ENCODE assay signal across 28 cellular contexts in the genomic region with DNA sequence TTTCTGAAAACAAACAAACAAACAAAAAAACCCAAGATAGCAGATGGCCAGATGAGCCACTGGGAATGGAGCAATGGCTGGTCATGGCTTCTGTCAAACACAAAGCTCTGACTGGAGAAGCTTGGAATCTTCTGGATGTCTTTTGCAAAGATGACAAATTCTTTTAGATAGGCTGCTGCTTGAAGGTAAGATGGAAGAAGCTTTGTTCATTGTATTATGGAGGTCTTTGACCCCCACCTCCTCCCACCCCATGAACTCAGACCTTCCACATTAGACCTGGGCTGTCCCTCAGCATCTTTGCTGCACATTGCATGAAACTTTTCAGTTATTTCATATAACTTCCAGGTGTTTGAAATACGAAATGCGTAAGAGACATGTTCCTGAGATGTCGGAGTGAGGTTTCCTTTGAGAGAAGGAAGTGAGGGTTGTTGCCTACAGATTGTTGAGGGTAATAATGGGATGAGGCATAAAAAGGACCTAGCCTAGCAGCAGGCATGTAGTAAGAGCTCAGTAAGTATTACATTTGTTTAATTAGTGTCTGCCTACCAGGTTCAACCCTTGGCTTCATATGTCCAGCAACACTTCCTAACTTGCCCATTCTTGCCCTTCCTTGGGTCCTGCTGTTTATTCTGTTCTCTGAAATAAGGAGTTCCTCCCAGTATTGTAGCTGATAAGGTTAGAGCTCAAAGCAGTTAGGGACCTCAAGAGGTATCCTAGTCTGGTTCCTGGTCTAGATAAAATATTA. TPM values are rescaled to one million over a fixed set of nuclear protein-coding genes. Genes with fewer than 3 reads are reported as not detected.
DNase-seq lines count a peak whose midpoint lies in the region; ATAC-seq and TF ChIP-seq lines count a peak whose summit lies in the region.
"Had no signal": no experiment of that assay in that cellular context is flagged by ENCODE, and none has a peak within 500 bp of the region (broad histone marks: within the 10 kb centered on the region; RNA-seq: fewer than 3 reads in every experiment).

No MANE protein-coding gene starts in this region.

- peaks cover 7% of the 10 kb centered on the region for H3K27me3 Mint-ChIP-seq in activated naive CD4-positive, alpha-beta T cell treated with anti-CD3 and anti-CD28 coated beads, Interleukin-2, amount 10 ng/mL, durations not matched to agents 7 days and 5 days
- no peaks in the 10 kb centered on the region for H3K27me3 Mint-ChIP-seq in CD8-positive, alpha-beta memory T cell
- H3K27me3 Mint-ChIP-seq in osteocyte (ENCODE audit: unreplicated experiment), result no peaks in the 10 kb centered on the region
- H3K27me3 Mint-ChIP-seq: activated CD8-positive, alpha-beta memory T cell treated with anti-CD3 and anti-CD28 coated beads, Interleukin-2, amount 10 ng/mL, durations not matched to agents 7 days and 5 days had no signal

- POLR2A ChIA-PET in CD8-positive, alpha-beta memory T cell (lab: Charles Lee), result interaction anchor here (0.7 kb wide), 1 partner anchor 14 kb away, joined by 3 read pairs; no protein-coding TSS in a partner anchor

- no peaks in the 10 kb centered on the region for H3K9me3 Mint-ChIP-seq in activated naive CD4-positive, alpha-beta T cell treated with anti-CD3 and anti-CD28 coated beads, Interleukin-2, amount 10 ng/mL, durations not matched to agents 7 days and 5 days
- H3K9me3 Mint-ChIP-seq in CD8-positive, alpha-beta memory T cell, result no peaks in the 10 kb centered on the region
- no peaks in the 10 kb centered on the region for H3K9me3 Mint-ChIP-seq in osteocyte (ENCODE audit: unreplicated experiment)
- H3K9me3 Mint-ChIP-seq: neural crest cell; stimulated activated naive B cell treated with anti-CD40 and anti-IgM and Interleukin-4, amounts not matched to agents 10 μg/mL and 1 μg/mL and 100 μg/mL, for 72 hours had no signal

- no peak overlapping the region for H3K27ac ChIP-seq in CD8-positive, alpha-beta memory T cell (ENCODE audit: low read depth, low read length)
- H3K27ac ChIP-seq: hepatocyte, lower lobe of right lung, parathyroid adenoma, skin epidermis, WERI-Rb-1 had no signal

- peaks cover 44% of the 10 kb centered on the region for H3K4me1 Mint-ChIP-seq in activated naive CD4-positive, alpha-beta T cell treated with anti-CD3 and anti-CD28 coated beads, Interleukin-2, amount 10 ng/mL, durations not matched to agents 7 days and 5 days
- peaks cover 14 to 50% (median 39%) of the 10 kb centered on the region in 3 donors for H3K4me1 Mint-ChIP-seq in CD8-positive, alpha-beta memory T cell
- peaks cover 46% of the 10 kb centered on the region for H3K4me1 Mint-ChIP-seq in osteocyte (ENCODE audit: unreplicated experiment)

- no peak for TF ChIP-seq CTCF in epithelial cell of esophagus (IDR thresholded peaks at IDR 0.05; ENCODE audit: insufficient read depth, low read depth, low read length, missing control alignments)
- TF ChIP-seq CTCF in osteocyte (IDR thresholded peaks at IDR 0.05), result no peak

- CTCF ChIA-PET in activated naive CD4-positive, alpha-beta T cell treated with anti-CD3 and anti-CD28 coated beads, Interleukin-2, amount 10 ng/mL, durations not matched to agents 7 days and 5 days (lab: Charles Lee), result interaction anchor here (0.7 kb wide), 1 partner anchor 33 kb away, joined by 3 read pairs; no protein-coding TSS in a partner anchor
- CTCF ChIA-PET in CD8-positive, alpha-beta memory T cell (lab: Charles Lee), result interaction anchor here (1.0 to 1.9 kb wide), 4 partner anchors 27 to 117 kb away, joined by 3 to 5 read pairs (median 3); no protein-coding TSS in a partner anchor

- peaks cover 7% of the 10 kb centered on the region for H3K36me3 Mint-ChIP-seq in activated naive CD4-positive, alpha-beta T cell treated with anti-CD3 and anti-CD28 coated beads, Interleukin-2, amount 10 ng/mL, durations not matched to agents 7 days and 5 days
- peaks cover 0 to 2% (median 0%) of the 10 kb centered on the region in 3 donors for H3K36me3 Mint-ChIP-seq in CD8-positive, alpha-beta memory T cell
- H3K36me3 Mint-ChIP-seq in osteocyte (ENCODE audit: unreplicated experiment), result no peaks in the 10 kb centered on the region
- H3K36me3 Mint-ChIP-seq: stimulated activated naive B cell treated with anti-CD40 and anti-IgM and Interleukin-4, amounts not matched to agents 10 μg/mL and 1 μg/mL and 100 μg/mL, for 72 hours had no signal

- DNase-seq in activated naive CD4-positive, alpha-beta T cell treated with anti-CD3 and anti-CD28 coated beads, Interleukin-2, amount 10 ng/mL, durations not matched to agents 7 days and 5 days, result no peak
- DNase-seq in activated naive CD4-positive, alpha-beta T cell (lab: John Stamatoyannopoulos, UW), result no peak
- no peak for DNase-seq in CD8-positive, alpha-beta memory T cell
- DNase-seq in epithelial cell of esophagus (ENCODE audit: low read depth) (peak; percentile 81), osteocyte (ENCODE audit: extremely low spot score, unreplicated experiment) (no peak), NCI-H128 (lab: John Stamatoyannopoulos, UW; ENCODE audit: unreplicated experiment) (no peak)
- DNase-seq: activated CD4-positive, alpha-beta T cell treated with anti-CD3 and anti-CD28 coated beads, Interleukin-2, amount 50 U/mL, for 1 hour; activated CD8-positive, alpha-beta memory T cell treated with anti-CD3 and anti-CD28 coated beads, Interleukin-2, amount 10 ng/mL, durations not matched to agents 7 days and 5 days; activated T-cell treated with anti-CD3 and anti-CD28 coated beads, Interleukin-2, amount 50 U/mL, for 48 hours; amygdala; Caco-2; Karpas-422; lower lobe of right lung; mucosa of descending colon; NCI-H1436; NCI-H2081; NCI-H226; NCI-H526 treated with DMSO at 0.1 percent for 48 hours; Peyer's patch; stimulated activated naive B cell treated with anti-CD40 and anti-IgM and Interleukin-4, amounts not matched to agents 10 μg/mL and 1 μg/mL and 100 μg/mL, for 72 hours; SW 1271; T-helper 9 cell; WERI-Rb-1 had no signal

- no peaks in the 10 kb centered on the region for H3K9me3 ChIP-seq in CD8-positive, alpha-beta memory T cell (ENCODE audit: low read length)
- H3K9me3 ChIP-seq: Caco-2, lower lobe of right lung, mucosa of descending colon, Peyer's patch had no signal

- H3K4me3 Mint-ChIP-seq in activated naive CD4-positive, alpha-beta T cell treated with anti-CD3 and anti-CD28 coated beads, Interleukin-2, amount 10 ng/mL, durations not matched to agents 7 days and 5 days, result no peak overlapping the region
- H3K4me3 Mint-ChIP-seq in CD8-positive, alpha-beta memory T cell, result peak overlapping the region in 1 of 7 donors; percentile 9
- H3K4me3 Mint-ChIP-seq in osteocyte (ENCODE audit: unreplicated experiment), result no peak overlapping the region
- H3K4me3 Mint-ChIP-seq: activated CD8-positive, alpha-beta memory T cell treated with anti-CD3 and anti-CD28 coated beads, Interleukin-2, amount 10 ng/mL, durations not matched to agents 7 days and 5 days; neural crest cell; stimulated activated naive B cell treated with anti-CD40 and anti-IgM and Interleukin-4, amounts not matched to agents 10 μg/mL and 1 μg/mL and 100 μg/mL, for 72 hours had no signal

- H3K27ac Mint-ChIP-seq in activated naive CD4-positive, alpha-beta T cell treated with anti-CD3 and anti-CD28 coated beads, Interleukin-2, amount 10 ng/mL, durations not matched to agents 7 days and 5 days, result peak overlapping the region; percentile 20
- peak overlapping the region in 5 of 8 donors; percentile 26 to 84 (median 47) for H3K27ac Mint-ChIP-seq in CD8-positive, alpha-beta memory T cell
- peak overlapping the region; percentile 57 for H3K27ac Mint-ChIP-seq in osteocyte (ENCODE audit: unreplicated experiment)
- H3K27ac Mint-ChIP-seq: activated CD8-positive, alpha-beta memory T cell treated with anti-CD3 and anti-CD28 coated beads, Interleukin-2, amount 10 ng/mL, durations not matched to agents 7 days and 5 days; stimulated activated naive B cell treated with anti-CD40 and anti-IgM and Interleukin-4, amounts not matched to agents 10 μg/mL and 1 μg/mL and 100 μg/mL, for 72 hours had no signal

- no peaks in the 10 kb centered on the region for H3K36me3 ChIP-seq in CD8-positive, alpha-beta memory T cell (ENCODE audit: insufficient read depth, low read length)
- H3K36me3 ChIP-seq: lower lobe of right lung, Peyer's patch, WERI-Rb-1 had no signal

- H3K4me1 ChIP-seq in CD8-positive, alpha-beta memory T cell (ENCODE audit: insufficient read depth, low read length), result peaks cover 44% of the 10 kb centered on the region
- H3K4me1 ChIP-seq: Caco-2 had no signal

- no peaks in the 10 kb centered on the region for H3K27me3 ChIP-seq in CD8-positive, alpha-beta memory T cell (ENCODE audit: insufficient read depth, low read length, poor library complexity, severe bottlenecking)
- H3K27me3 ChIP-seq: hepatocyte, Peyer's patch had no signal

- no peak overlapping the region for H3K4me3 ChIP-seq in CD8-positive, alpha-beta memory T cell (ENCODE audit: low read length)
- H3K4me3 ChIP-seq in epithelial cell of esophagus (ENCODE audit: low read length), result no peak overlapping the region
- H3K4me3 ChIP-seq: hepatocyte, lower lobe of right lung, mucosa of descending colon, Peyer's patch, skin epidermis had no signal

- no peak for ATAC-seq in GM19035 (IDR thresholded peaks at IDR 0.05; ENCODE audit: unreplicated experiment)
- ATAC-seq: activated CD8-positive, alpha-beta memory T cell treated with anti-CD3 and anti-CD28 coated beads, Interleukin-2, amount 10 ng/mL, durations not matched to agents 7 days and 5 days; lower lobe of right lung; mucosa of descending colon; stimulated activated naive B cell treated with anti-CD40 and anti-IgM and Interleukin-4, amounts not matched to agents 10 μg/mL and 1 μg/mL and 100 μg/mL, for 72 hours had no signal

RNA-seq across cellular contexts. Expression of gene IER3, which starts 51.4 kb away (rescaled TPM):
- 100 to 1,000 TPM; 267 to 294 TPM for total RNA-seq in CD8-positive, alpha-beta memory T cell
- 0.58 TPM for polyA plus RNA-seq in CD8-positive, alpha-beta memory T cell
- total RNA-seq in osteocyte, result 395 and 418 TPM in 2 replicates

RNA-seq across cellular contexts. Expression of gene FLOT1, which starts 53.2 kb away (rescaled TPM):
- total RNA-seq in CD8-positive, alpha-beta memory T cell, result 100 to 1,000 TPM; 154 to 155 TPM
- 104 TPM for polyA plus RNA-seq in CD8-positive, alpha-beta memory T cell
- total RNA-seq in osteocyte, result 86.8 and 88.1 TPM in 2 replicates
